ENCODE assay signal across 9 cellular contexts in the genomic region with DNA sequence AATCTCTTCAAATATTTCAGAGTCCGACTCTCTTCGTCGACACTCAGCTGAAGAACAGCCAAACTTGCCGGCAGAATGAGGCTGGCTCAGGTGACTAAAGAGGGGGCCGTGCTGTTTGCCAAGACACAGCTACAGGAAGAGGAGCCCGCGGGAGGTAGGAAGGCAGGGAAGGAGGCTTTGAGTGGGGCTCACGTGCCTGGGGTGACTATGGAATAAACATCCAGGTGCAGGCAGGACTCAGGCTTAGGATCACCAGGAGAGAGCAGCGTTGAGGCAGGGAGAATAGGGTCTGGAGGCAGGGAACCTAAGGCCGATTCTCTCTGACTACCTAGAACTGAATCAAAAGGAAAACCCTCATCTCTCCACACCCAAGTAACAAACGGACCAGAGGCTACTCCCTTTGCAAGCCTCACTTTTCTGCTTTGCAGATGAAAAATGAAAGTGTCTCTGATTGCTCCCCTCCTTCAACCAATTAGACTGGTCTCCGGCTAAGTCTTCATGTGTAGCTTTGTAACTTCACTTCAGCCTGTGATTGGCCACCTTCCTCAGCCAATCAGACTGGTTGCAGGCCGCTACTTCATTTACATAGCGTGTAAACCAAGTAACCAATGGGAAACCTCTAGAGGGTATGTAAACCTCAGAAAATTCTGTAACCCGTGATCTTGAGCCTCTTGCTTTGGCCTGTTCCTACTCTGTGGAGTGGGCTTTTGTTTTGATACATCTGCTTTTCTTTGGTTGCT. TPM values are rescaled to one million over a fixed set of nuclear protein-coding genes. Genes with fewer than 3 reads are reported as not detected.
A peak's percentile ranks its signal among the peaks of the same experiment; 100 is the strongest.
DNase-seq lines count a peak whose midpoint lies in the region; TF ChIP-seq lines count a peak whose summit lies in the region.
"Had no signal": no experiment of that assay in that cellular context is flagged by ENCODE, and none has a peak within 500 bp of the region (broad histone marks: within the 10 kb centered on the region; RNA-seq: fewer than 3 reads in every experiment).

No MANE protein-coding gene starts in this region.

- no peak for DNase-seq in activated naive CD4-positive, alpha-beta T cell (lab: John Stamatoyannopoulos, UW)
- DNase-seq in NCI-H2029 treated with DMSO at 0.1 percent for 48 hours (lab: John Stamatoyannopoulos, UW) (peak; percentile 27), dermis blood vessel endothelial cell (peak; percentile 23), stromal cell of bone marrow (ENCODE audit: low read depth) (peak; percentile 44), HEK293T (ENCODE audit: extremely low spot score) (no peak), dedifferentiated amniotic fluid mesenchymal stem cell (ENCODE audit: extremely low spot score) (no peak), occipital lobe (lab: John Stamatoyannopoulos, UW) (no peak)

- no peaks in the 10 kb centered on the region for H3K27me3 Mint-ChIP-seq in activated naive CD4-positive, alpha-beta T cell treated with anti-CD3 and anti-CD28 coated beads, Interleukin-2, amount 50 U/mL, for 24 hours
- H3K27me3 Mint-ChIP-seq: brain had no signal

- POLR2A ChIA-PET in HEK293T (lab: Yijun Ruan, JAX) = no interaction called here

- H3K4me1 Mint-ChIP-seq in activated naive CD4-positive, alpha-beta T cell treated with anti-CD3 and anti-CD28 coated beads, Interleukin-2, amount 50 U/mL, for 24 hours = peaks cover 8% of the 10 kb centered on the region

- H3K27ac Mint-ChIP-seq in activated naive CD4-positive, alpha-beta T cell treated with anti-CD3 and anti-CD28 coated beads, Interleukin-2, amount 50 U/mL, for 24 hours = no peak overlapping the region

- no peaks in the 10 kb centered on the region for H3K9me3 Mint-ChIP-seq in activated naive CD4-positive, alpha-beta T cell treated with anti-CD3 and anti-CD28 coated beads, Interleukin-2, amount 50 U/mL, for 24 hours

- peaks cover 1% of the 10 kb centered on the region for H3K36me3 Mint-ChIP-seq in activated naive CD4-positive, alpha-beta T cell treated with anti-CD3 and anti-CD28 coated beads, Interleukin-2, amount 50 U/mL, for 24 hours
- H3K36me3 Mint-ChIP-seq: brain had no signal

- H3K4me3 Mint-ChIP-seq in activated naive CD4-positive, alpha-beta T cell treated with anti-CD3 and anti-CD28 coated beads, Interleukin-2, amount 50 U/mL, for 24 hours = peak overlapping the region; percentile 36
- H3K4me3 Mint-ChIP-seq: brain had no signal

- CTCF ChIA-PET in HEK293T (lab: Yijun Ruan, JAX) = interaction anchor here (3.2 kb wide), 1 partner anchor 22 kb away, joined by 14 read pairs; no protein-coding TSS in a partner anchor

TF ChIP-seq in HEK293T, 16 proteins besides CTCF, POLR2A, EP300 and RAD21:
- TF ChIP-seq FOXM1 (IDR thresholded peaks at IDR 0.05; ENCODE audit: borderline replicate concordance) (no peak), SP1 (IDR thresholded peaks at IDR 0.05) (no peak), NFRKB (IDR thresholded peaks at IDR 0.05) (no peak), L3MBTL2 (conservative IDR thresholded peaks at IDR 0.05) (no peak), LEF1 (IDR thresholded peaks at IDR 0.05; ENCODE audit: borderline replicate concordance) (no peak), CTBP1 (IDR thresholded peaks at IDR 0.05; ENCODE audit: borderline replicate concordance) (no peak), TARDBP (IDR thresholded peaks at IDR 0.05) (no peak), HDGF (IDR thresholded peaks at IDR 0.05; ENCODE audit: borderline replicate concordance) (no peak), ELF4 (IDR thresholded peaks at IDR 0.05) (no peak), FOXA1 (IDR thresholded peaks at IDR 0.05) (no peak), BHLHE40 (IDR thresholded peaks at IDR 0.05; ENCODE audit: borderline replicate concordance) (no peak), ZNF384 (IDR thresholded peaks at IDR 0.05) (no peak), PKNOX1 (IDR thresholded peaks at IDR 0.05) (no peak), ARNT (IDR thresholded peaks at IDR 0.05) (no peak), FOXK2 (IDR thresholded peaks at IDR 0.05) (no peak), SUZ12 (IDR thresholded peaks at IDR 0.05) (no peak)

RNA-seq across cellular contexts. Expression of gene BNIP3, which starts 19.7 kb away (rescaled TPM):
- total RNA-seq in dermis blood vessel endothelial cell = 92.8 and 95.6 TPM in 2 replicates
- 35.1 TPM for total RNA-seq in occipital lobe

Comparison
In these comparisons a context has a peak if more than half of its experiments do, and no peak if none do; other contexts are left out.
1. DNase-seq: peak in NCI-H2029 treated with DMSO at 0.1 percent for 48 hours (single experiment), dermis blood vessel endothelial cell (single experiment) and stromal cell of bone marrow (single experiment); none in activated naive CD4-positive, alpha-beta T cell (0 of 4), HEK293T (single experiment), dedifferentiated amniotic fluid mesenchymal stem cell (single experiment) and occipital lobe (single experiment).